ENCODE assay signal across 13 cellular contexts in the genomic region with DNA sequence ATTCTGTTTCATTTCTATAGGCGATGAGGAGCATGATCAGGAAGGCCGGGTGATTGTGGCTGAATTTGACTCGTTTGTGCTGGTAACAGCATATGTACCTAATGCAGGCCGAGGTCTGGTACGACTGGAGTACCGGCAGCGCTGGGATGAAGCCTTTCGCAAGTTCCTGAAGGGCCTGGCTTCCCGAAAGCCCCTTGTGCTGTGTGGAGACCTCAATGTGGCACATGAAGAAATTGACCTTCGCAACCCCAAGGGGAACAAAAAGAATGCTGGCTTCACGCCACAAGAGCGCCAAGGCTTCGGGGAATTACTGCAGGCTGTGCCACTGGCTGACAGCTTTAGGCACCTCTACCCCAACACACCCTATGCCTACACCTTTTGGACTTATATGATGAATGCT. TPM values are rescaled to one million over a fixed set of nuclear protein-coding genes. Genes with fewer than 3 reads are reported as not detected.
DNase-seq lines count a peak whose midpoint lies in the region; TF ChIP-seq lines count a peak whose summit lies in the region.
"Had no signal": no experiment of that assay in that cellular context is flagged by ENCODE, and none has a peak within 500 bp of the region (broad histone marks: within the 10 kb centered on the region; RNA-seq: fewer than 3 reads in every experiment).

No MANE protein-coding gene starts in this region.

- H3K36me3 Mint-ChIP-seq in T-helper 2 cell treated with Interferon-gamma antibody and Interleukin-4, amounts not matched to agents 5 μg/mL and 100 μg/mL, for 36 hours (ENCODE audit: low read depth) = peaks cover 29% of the 10 kb centered on the region

- H3K4me3 ChIP-seq in smooth muscle cell = no peak overlapping the region

- no peaks in the 10 kb centered on the region for H3K36me3 ChIP-seq in smooth muscle cell (ENCODE audit: low read depth)

- POLR2A ChIA-PET in GM10248 (lab: Yijun Ruan, JAX) = no interaction called here

- WGBS in smooth muscle cell (ENCODE audit: low lambda C conversion rate) = 94% methylated on average over 13 of the region's 13 CpGs

- no peak overlapping the region for H2AFZ ChIP-seq in smooth muscle cell (ENCODE audit: low read depth)

- H3K9ac ChIP-seq in smooth muscle cell (ENCODE audit: low read depth) = peak overlapping the region; percentile 91

- no peaks in the 10 kb centered on the region for H3K9me3 ChIP-seq in smooth muscle cell (replicated peaks; ENCODE audit: low read depth)

- H3K27ac ChIP-seq in smooth muscle cell (ENCODE audit: low read depth) = peak overlapping the region; percentile 93

- H3K27me3 Mint-ChIP-seq in T-helper 2 cell treated with Interferon-gamma antibody and Interleukin-4, amounts not matched to agents 5 μg/mL and 100 μg/mL, for 36 hours (ENCODE audit: low read depth) = no peaks in the 10 kb centered on the region
- H3K27me3 Mint-ChIP-seq: stimulated activated naive CD8-positive, alpha-beta T cell treated with anti-CD3 and anti-CD28 coated beads, Interleukin-15, amount 100 ng/mL, for 72 hours had no signal

- DNase-seq in T-helper 2 cell treated with Interferon-gamma antibody and Interleukin-4, amounts not matched to agents 5 μg/mL and 100 μg/mL, for 36 hours (ENCODE audit: low spot score) = no peak
- DNase-seq in T-helper 2 cell (no peak), MV-4-11 (lab: John Stamatoyannopoulos, UW) (peak; percentile 75), erythroblast (lab: John Stamatoyannopoulos, UW) (no peak), smooth muscle cell (lab: John Stamatoyannopoulos, UW; ENCODE audit: unreplicated experiment) (no peak), GM13977 (ENCODE audit: low spot score) (no peak), germinal center (ENCODE audit: low spot score) (no peak), GM10248 (ENCODE audit: extremely low spot score) (no peak)
- DNase-seq: activated naive CD4-positive, alpha-beta T cell; foreskin fibroblast; SHP77; stimulated activated CD4-positive, alpha-beta T cell treated with anti-CD3 and anti-CD28 coated beads, Interleukin-2, amount 100 ng/mL, for 24 hours; stimulated activated naive CD8-positive, alpha-beta T cell treated with anti-CD3 and anti-CD28 coated beads, Interleukin-15, amount 100 ng/mL, for 72 hours had no signal

- H3F3A ChIP-seq in smooth muscle cell (ENCODE audit: low read depth) = peaks cover 14% of the 10 kb centered on the region

- peaks cover 29% of the 10 kb centered on the region for H3K4me1 ChIP-seq in smooth muscle cell (ENCODE audit: low read depth)

- CTCF ChIA-PET in GM10248 (lab: Yijun Ruan, JAX) = interaction anchor here (1.1 to 5.4 kb wide), 3 partner anchors 24 to 129 kb away, joined by 3 to 39 read pairs (median 4); no protein-coding TSS in a partner anchor

- no peaks in the 10 kb centered on the region for H3K27me3 ChIP-seq in smooth muscle cell (ENCODE audit: low read depth)

- H3K4me1 Mint-ChIP-seq in T-helper 2 cell treated with Interferon-gamma antibody and Interleukin-4, amounts not matched to agents 5 μg/mL and 100 μg/mL, for 36 hours (ENCODE audit: low read depth) = peaks cover 22% of the 10 kb centered on the region

- peak overlapping the region; percentile 45 for H3K27ac Mint-ChIP-seq in T-helper 2 cell treated with Interferon-gamma antibody and Interleukin-4, amounts not matched to agents 5 μg/mL and 100 μg/mL, for 36 hours
- H3K27ac Mint-ChIP-seq: stimulated activated naive CD8-positive, alpha-beta T cell treated with anti-CD3 and anti-CD28 coated beads, Interleukin-15, amount 100 ng/mL, for 72 hours had no signal

- in situ Hi-C loops in GM13977 (cut with MboI; ENCODE audit: low pct_unique_long_range_greater_than_20kb, low sequenced_read_pairs, unreplicated experiment) = no loop called here

- H3K4me3 Mint-ChIP-seq in T-helper 2 cell treated with Interferon-gamma antibody and Interleukin-4, amounts not matched to agents 5 μg/mL and 100 μg/mL, for 36 hours = no peak overlapping the region
- H3K4me3 Mint-ChIP-seq: stimulated activated naive CD8-positive, alpha-beta T cell treated with anti-CD3 and anti-CD28 coated beads, Interleukin-15, amount 100 ng/mL, for 72 hours had no signal

- peak overlapping the region; percentile 93 for H3K4me2 ChIP-seq in smooth muscle cell

- TF ChIP-seq CTCF in smooth muscle cell (IDR thresholded peaks at IDR 0.05; ENCODE audit: borderline replicate concordance, insufficient read depth, poor library complexity, severe bottlenecking) (no peak), GM13977 (IDR thresholded peaks at IDR 0.05; ENCODE audit: extremely low read depth, insufficient read depth, missing control alignments) (no peak), GM10248 (IDR thresholded peaks at IDR 0.05; ENCODE audit: control extremely low read depth, extremely low read depth, low read depth, missing control alignments) (no peak)

- TF ChIP-seq POLR2A in erythroblast (IDR thresholded peaks at IDR 0.05; ENCODE audit: low read length) = peak; percentile 15

- no peaks in the 10 kb centered on the region for H3K9me3 Mint-ChIP-seq in T-helper 2 cell treated with Interferon-gamma antibody and Interleukin-4, amounts not matched to agents 5 μg/mL and 100 μg/mL, for 36 hours
- H3K9me3 Mint-ChIP-seq: stimulated activated naive CD8-positive, alpha-beta T cell treated with anti-CD3 and anti-CD28 coated beads, Interleukin-15, amount 100 ng/mL, for 72 hours had no signal

- peaks cover 46% of the 10 kb centered on the region for H3K79me2 ChIP-seq in smooth muscle cell (ENCODE audit: low read depth)

- peaks cover 7% of the 10 kb centered on the region for H4K20me1 ChIP-seq in smooth muscle cell (ENCODE audit: low read depth)

RNA-seq across cellular contexts. Expression of a gene that starts 1.9 kb away (rescaled TPM):
- 51.2 and 81.6 TPM in 2 replicates for total RNA-seq in smooth muscle cell
- 116 and 118 TPM in 2 replicates for polyA plus RNA-seq in smooth muscle cell

RNA-seq across cellular contexts. Expression of a gene that starts 2.4 kb away (rescaled TPM):
- 33.3 and 41.3 TPM in 2 replicates for total RNA-seq in smooth muscle cell
- 18.4 and 21.7 TPM in 2 replicates for polyA plus RNA-seq in smooth muscle cell

RNA-seq across cellular contexts. Expression of a gene that starts 4.3 kb away (rescaled TPM):
- 24.8 and 29.3 TPM in 2 replicates for total RNA-seq in smooth muscle cell
- 53.8 and 54.9 TPM in 2 replicates for polyA plus RNA-seq in smooth muscle cell

RNA-seq across cellular contexts. Expression of a gene that starts 12.2 kb away (rescaled TPM):
- total RNA-seq in smooth muscle cell = 49.7 and 52.2 TPM in 2 replicates
- polyA plus RNA-seq in smooth muscle cell = 24.2 and 33.4 TPM in 2 replicates

RNA-seq across cellular contexts. Expression of a gene that starts 21.0 kb away (rescaled TPM):
- not detected in 2 replicates for total RNA-seq in smooth muscle cell
- 0.04 and 0.08 TPM in 2 replicates for polyA plus RNA-seq in smooth muscle cell
